2 cellular contexts compared by ENCODE assay signal in the genomic region with DNA sequence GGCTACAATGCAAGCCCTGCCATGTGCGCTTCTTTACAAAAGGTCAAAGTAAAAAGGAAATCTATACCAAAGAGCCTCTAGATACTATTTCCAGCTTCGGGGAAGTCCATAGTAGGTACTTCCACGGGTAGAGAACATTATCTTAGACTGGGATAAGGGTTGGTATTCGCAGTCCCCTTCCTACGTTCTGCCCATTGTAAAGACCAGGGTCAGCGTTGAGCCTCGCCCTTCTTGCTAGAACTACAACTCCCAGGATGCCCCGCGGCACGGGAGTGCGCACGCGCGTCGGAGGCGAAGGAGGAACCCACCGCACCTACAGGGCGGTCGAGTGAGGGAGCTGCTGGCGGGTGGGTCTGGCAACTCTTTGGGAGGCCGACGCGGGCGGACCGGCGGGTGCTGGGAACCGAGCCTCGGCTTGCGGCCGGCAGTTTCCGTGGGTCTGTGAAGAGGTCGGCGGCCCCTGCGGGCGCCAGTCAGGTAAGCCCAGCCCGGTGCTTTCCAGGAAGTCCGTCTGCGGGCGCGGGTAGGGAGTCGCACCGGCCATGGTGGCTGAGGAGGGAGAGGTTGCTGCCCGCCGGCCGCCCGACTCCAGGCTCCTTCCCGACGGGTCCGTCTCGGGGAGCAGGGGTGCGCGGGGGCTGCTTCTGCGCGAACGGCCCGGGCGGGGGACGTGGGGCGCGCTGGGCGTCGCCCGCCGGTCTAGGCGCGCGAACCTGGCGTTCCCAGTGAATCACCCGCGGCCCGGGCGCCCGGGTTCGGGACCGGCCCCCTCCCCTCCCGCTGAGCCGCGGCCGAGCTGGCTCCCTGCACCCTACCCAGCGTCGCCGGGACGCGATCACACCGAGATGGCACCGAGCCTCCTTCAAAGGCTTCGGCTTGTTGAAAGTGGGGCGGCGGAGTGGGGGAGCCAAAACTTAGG.
TF ChIP-seq lines count a peak whose summit lies in the region.

A gene (plus strand): TSS at position 294 of the 919 bp plus-strand sequence. CDS start 33,232 bp downstream, outside the sequence.

TF ChIP-seq in A549, 52 proteins besides CTCF, POLR2A, EP300 and RAD21 (continued from another document and continues in another):
- TF ChIP-seq GATA3 (IDR thresholded peaks at IDR 0.05; ENCODE audit: borderline replicate concordance) (no peak), RNF2 (IDR thresholded peaks at IDR 0.05; ENCODE audit: borderline replicate concordance, low read depth) (no peak), FOSL2 (IDR thresholded peaks at IDR 0.05) (no peak), FOSL2 (CRISPR knock-in tag; IDR thresholded peaks at IDR 0.05) (peak; percentile 50), HOXA7 (CRISPR knock-in tag; IDR thresholded peaks at IDR 0.05) (no peak), NFE2L2 (conservative IDR thresholded peaks at IDR 0.05; ENCODE audit: low read length) (no peak), ZC3H11A (IDR thresholded peaks at IDR 0.05) (no peak), CBX2 (IDR thresholded peaks at IDR 0.05; ENCODE audit: borderline replicate concordance, low read depth) (no peak), SREBF2 (IDR thresholded peaks at IDR 0.05) (no peak), RARB (CRISPR knock-in tag; IDR thresholded peaks at IDR 0.05) (no peak), JUN (IDR thresholded peaks at IDR 0.05) (peak; percentile 74 to 87), CEBPB (IDR thresholded peaks at IDR 0.05) (no peak), HOXB13 (CRISPR knock-in tag; IDR thresholded peaks at IDR 0.05; ENCODE audit: low read depth) (no peak), FOXS1 (CRISPR knock-in tag; IDR thresholded peaks at IDR 0.05) (no peak), TP53 (CRISPR knock-in tag; IDR thresholded peaks at IDR 0.05) (no peak), PHF8 (IDR thresholded peaks at IDR 0.05; ENCODE audit: borderline replicate concordance, low read depth) (peak; percentile 60), RFX5 (IDR thresholded peaks at IDR 0.05) (no peak), NR3C1 (IDR thresholded peaks at IDR 0.05) (no peak), ZSCAN20 (CRISPR knock-in tag; IDR thresholded peaks at IDR 0.05) (no peak), ZNF302 (CRISPR knock-in tag; IDR thresholded peaks at IDR 0.05) (no peak), EHMT2 (IDR thresholded peaks at IDR 0.05; ENCODE audit: low read depth) (no peak), CHD2 (IDR thresholded peaks at IDR 0.05; ENCODE audit: low read length, partially characterized antibody) (no peak)
- TF ChIP-seq, protein P1, sequence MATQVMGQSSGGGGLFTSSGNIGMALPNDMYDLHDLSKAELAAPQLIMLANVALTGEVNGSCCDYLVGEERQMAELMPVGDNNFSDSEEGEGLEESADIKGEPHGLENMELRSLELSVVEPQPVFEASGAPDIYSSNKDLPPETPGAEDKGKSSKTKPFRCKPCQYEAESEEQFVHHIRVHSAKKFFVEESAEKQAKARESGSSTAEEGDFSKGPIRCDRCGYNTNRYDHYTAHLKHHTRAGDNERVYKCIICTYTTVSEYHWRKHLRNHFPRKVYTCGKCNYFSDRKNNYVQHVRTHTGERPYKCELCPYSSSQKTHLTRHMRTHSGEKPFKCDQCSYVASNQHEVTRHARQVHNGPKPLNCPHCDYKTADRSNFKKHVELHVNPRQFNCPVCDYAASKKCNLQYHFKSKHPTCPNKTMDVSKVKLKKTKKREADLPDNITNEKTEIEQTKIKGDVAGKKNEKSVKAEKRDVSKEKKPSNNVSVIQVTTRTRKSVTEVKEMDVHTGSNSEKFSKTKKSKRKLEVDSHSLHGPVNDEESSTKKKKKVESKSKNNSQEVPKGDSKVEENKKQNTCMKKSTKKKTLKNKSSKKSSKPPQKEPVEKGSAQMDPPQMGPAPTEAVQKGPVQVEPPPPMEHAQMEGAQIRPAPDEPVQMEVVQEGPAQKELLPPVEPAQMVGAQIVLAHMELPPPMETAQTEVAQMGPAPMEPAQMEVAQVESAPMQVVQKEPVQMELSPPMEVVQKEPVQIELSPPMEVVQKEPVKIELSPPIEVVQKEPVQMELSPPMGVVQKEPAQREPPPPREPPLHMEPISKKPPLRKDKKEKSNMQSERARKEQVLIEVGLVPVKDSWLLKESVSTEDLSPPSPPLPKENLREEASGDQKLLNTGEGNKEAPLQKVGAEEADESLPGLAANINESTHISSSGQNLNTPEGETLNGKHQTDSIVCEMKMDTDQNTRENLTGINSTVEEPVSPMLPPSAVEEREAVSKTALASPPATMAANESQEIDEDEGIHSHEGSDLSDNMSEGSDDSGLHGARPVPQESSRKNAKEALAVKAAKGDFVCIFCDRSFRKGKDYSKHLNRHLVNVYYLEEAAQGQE (IDR thresholded peaks at IDR 0.05) = no peak
- TF ChIP-seq, protein P2, sequence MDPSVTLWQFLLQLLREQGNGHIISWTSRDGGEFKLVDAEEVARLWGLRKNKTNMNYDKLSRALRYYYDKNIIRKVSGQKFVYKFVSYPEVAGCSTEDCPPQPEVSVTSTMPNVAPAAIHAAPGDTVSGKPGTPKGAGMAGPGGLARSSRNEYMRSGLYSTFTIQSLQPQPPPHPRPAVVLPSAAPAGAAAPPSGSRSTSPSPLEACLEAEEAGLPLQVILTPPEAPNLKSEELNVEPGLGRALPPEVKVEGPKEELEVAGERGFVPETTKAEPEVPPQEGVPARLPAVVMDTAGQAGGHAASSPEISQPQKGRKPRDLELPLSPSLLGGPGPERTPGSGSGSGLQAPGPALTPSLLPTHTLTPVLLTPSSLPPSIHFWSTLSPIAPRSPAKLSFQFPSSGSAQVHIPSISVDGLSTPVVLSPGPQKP (IDR thresholded peaks at IDR 0.05; ENCODE audit: low read depth, low read length) = no peak
- TF ChIP-seq, protein P3, sequence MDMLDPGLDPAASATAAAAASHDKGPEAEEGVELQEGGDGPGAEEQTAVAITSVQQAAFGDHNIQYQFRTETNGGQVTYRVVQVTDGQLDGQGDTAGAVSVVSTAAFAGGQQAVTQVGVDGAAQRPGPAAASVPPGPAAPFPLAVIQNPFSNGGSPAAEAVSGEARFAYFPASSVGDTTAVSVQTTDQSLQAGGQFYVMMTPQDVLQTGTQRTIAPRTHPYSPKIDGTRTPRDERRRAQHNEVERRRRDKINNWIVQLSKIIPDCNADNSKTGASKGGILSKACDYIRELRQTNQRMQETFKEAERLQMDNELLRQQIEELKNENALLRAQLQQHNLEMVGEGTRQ (IDR thresholded peaks at IDR 0.05) = no peak
- TF ChIP-seq, protein P4, sequence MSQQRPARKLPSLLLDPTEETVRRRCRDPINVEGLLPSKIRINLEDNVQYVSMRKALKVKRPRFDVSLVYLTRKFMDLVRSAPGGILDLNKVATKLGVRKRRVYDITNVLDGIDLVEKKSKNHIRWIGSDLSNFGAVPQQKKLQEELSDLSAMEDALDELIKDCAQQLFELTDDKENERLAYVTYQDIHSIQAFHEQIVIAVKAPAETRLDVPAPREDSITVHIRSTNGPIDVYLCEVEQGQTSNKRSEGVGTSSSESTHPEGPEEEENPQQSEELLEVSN (IDR thresholded peaks at IDR 0.05; ENCODE audit: borderline replicate concordance, low read depth) = peak; percentile 51; the same call in 1 of the 2 replicates
- TF ChIP-seq, protein P5, sequence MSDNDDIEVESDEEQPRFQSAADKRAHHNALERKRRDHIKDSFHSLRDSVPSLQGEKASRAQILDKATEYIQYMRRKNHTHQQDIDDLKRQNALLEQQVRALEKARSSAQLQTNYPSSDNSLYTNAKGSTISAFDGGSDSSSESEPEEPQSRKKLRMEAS (IDR thresholded peaks at IDR 0.05) = peak; percentile 28; the same call in 1 of the 2 replicates

TF ChIP-seq in WTC11, 78 proteins besides CTCF, POLR2A, EP300 and RAD21 (continued from another document and continues in another):
- TF ChIP-seq, protein P6, sequence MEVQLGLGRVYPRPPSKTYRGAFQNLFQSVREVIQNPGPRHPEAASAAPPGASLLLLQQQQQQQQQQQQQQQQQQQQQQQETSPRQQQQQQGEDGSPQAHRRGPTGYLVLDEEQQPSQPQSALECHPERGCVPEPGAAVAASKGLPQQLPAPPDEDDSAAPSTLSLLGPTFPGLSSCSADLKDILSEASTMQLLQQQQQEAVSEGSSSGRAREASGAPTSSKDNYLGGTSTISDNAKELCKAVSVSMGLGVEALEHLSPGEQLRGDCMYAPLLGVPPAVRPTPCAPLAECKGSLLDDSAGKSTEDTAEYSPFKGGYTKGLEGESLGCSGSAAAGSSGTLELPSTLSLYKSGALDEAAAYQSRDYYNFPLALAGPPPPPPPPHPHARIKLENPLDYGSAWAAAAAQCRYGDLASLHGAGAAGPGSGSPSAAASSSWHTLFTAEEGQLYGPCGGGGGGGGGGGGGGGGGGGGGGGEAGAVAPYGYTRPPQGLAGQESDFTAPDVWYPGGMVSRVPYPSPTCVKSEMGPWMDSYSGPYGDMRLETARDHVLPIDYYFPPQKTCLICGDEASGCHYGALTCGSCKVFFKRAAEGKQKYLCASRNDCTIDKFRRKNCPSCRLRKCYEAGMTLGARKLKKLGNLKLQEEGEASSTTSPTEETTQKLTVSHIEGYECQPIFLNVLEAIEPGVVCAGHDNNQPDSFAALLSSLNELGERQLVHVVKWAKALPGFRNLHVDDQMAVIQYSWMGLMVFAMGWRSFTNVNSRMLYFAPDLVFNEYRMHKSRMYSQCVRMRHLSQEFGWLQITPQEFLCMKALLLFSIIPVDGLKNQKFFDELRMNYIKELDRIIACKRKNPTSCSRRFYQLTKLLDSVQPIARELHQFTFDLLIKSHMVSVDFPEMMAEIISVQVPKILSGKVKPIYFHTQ (CRISPR knock-in tag; IDR thresholded peaks at IDR 0.05) = no peak
- 0 out of 2 replicates have a peak, but pooled peaks have one; percentile 61 for TF ChIP-seq TEAD1 (CRISPR knock-in tag; IDR thresholded peaks at IDR 0.05)
- TF ChIP-seq JAZF1 (CRISPR knock-in tag; IDR thresholded peaks at IDR 0.05) = no peak
- TF ChIP-seq, protein P7, sequence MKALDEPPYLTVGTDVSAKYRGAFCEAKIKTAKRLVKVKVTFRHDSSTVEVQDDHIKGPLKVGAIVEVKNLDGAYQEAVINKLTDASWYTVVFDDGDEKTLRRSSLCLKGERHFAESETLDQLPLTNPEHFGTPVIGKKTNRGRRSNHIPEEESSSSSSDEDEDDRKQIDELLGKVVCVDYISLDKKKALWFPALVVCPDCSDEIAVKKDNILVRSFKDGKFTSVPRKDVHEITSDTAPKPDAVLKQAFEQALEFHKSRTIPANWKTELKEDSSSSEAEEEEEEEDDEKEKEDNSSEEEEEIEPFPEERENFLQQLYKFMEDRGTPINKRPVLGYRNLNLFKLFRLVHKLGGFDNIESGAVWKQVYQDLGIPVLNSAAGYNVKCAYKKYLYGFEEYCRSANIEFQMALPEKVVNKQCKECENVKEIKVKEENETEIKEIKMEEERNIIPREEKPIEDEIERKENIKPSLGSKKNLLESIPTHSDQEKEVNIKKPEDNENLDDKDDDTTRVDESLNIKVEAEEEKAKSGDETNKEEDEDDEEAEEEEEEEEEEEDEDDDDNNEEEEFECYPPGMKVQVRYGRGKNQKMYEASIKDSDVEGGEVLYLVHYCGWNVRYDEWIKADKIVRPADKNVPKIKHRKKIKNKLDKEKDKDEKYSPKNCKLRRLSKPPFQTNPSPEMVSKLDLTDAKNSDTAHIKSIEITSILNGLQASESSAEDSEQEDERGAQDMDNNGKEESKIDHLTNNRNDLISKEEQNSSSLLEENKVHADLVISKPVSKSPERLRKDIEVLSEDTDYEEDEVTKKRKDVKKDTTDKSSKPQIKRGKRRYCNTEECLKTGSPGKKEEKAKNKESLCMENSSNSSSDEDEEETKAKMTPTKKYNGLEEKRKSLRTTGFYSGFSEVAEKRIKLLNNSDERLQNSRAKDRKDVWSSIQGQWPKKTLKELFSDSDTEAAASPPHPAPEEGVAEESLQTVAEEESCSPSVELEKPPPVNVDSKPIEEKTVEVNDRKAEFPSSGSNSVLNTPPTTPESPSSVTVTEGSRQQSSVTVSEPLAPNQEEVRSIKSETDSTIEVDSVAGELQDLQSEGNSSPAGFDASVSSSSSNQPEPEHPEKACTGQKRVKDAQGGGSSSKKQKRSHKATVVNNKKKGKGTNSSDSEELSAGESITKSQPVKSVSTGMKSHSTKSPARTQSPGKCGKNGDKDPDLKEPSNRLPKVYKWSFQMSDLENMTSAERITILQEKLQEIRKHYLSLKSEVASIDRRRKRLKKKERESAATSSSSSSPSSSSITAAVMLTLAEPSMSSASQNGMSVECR (CRISPR knock-in tag; IDR thresholded peaks at IDR 0.05; ENCODE audit: borderline replicate concordance) = peak; percentile 68; the same call in 1 of the 2 replicates
- TF ChIP-seq, protein P8, sequence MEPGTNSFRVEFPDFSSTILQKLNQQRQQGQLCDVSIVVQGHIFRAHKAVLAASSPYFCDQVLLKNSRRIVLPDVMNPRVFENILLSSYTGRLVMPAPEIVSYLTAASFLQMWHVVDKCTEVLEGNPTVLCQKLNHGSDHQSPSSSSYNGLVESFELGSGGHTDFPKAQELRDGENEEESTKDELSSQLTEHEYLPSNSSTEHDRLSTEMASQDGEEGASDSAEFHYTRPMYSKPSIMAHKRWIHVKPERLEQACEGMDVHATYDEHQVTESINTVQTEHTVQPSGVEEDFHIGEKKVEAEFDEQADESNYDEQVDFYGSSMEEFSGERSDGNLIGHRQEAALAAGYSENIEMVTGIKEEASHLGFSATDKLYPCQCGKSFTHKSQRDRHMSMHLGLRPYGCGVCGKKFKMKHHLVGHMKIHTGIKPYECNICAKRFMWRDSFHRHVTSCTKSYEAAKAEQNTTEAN (CRISPR knock-in tag; IDR thresholded peaks at IDR 0.05) = 0 out of 2 replicates have a peak, but pooled peaks have one; percentile 69
- TF ChIP-seq, protein P9, sequence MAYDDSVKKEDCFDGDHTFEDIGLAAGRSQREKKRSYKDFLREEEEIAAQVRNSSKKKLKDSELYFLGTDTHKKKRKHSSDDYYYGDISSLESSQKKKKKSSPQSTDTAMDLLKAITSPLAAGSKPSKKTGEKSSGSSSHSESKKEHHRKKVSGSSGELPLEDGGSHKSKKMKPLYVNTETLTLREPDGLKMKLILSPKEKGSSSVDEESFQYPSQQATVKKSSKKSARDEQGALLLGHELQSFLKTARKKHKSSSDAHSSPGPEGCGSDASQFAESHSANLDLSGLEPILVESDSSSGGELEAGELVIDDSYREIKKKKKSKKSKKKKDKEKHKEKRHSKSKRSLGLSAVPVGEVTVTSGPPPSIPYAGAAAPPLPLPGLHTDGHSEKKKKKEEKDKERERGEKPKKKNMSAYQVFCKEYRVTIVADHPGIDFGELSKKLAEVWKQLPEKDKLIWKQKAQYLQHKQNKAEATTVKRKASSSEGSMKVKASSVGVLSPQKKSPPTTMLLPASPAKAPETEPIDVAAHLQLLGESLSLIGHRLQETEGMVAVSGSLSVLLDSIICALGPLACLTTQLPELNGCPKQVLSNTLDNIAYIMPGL (CRISPR knock-in tag; IDR thresholded peaks at IDR 0.05) = peak; percentile 95; the same call in 1 of the 2 replicates
- TF ChIP-seq ETV6 (CRISPR knock-in tag; IDR thresholded peaks at IDR 0.05) = peak; percentile 75; the same call in 1 of the 2 replicates
- no peak for TF ChIP-seq JUN (CRISPR knock-in tag; IDR thresholded peaks at IDR 0.05)
- 0 out of 2 replicates have a peak, but pooled peaks have one; percentile 52 for TF ChIP-seq ELF4 (CRISPR knock-in tag; IDR thresholded peaks at IDR 0.05; ENCODE audit: low read depth)
- TF ChIP-seq ZNF232 (CRISPR knock-in tag; IDR thresholded peaks at IDR 0.05) = 0 out of 2 replicates have a peak, but pooled peaks have one; percentile 57
- TF ChIP-seq, protein P10, sequence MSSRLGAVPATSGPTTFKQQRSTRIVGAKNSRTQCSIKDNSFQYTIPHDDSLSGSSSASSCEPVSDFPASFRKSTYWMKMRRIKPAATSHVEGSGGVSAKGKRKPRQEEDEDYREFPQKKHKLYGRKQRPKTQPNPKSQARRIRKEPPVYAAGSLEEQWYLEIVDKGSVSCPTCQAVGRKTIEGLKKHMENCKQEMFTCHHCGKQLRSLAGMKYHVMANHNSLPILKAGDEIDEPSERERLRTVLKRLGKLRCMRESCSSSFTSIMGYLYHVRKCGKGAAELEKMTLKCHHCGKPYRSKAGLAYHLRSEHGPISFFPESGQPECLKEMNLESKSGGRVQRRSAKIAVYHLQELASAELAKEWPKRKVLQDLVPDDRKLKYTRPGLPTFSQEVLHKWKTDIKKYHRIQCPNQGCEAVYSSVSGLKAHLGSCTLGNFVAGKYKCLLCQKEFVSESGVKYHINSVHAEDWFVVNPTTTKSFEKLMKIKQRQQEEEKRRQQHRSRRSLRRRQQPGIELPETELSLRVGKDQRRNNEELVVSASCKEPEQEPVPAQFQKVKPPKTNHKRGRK (CRISPR knock-in tag; IDR thresholded peaks at IDR 0.05; ENCODE audit: borderline replicate concordance) = no peak
